ENCODE assay signal across 1 cellular context in the genomic region with DNA sequence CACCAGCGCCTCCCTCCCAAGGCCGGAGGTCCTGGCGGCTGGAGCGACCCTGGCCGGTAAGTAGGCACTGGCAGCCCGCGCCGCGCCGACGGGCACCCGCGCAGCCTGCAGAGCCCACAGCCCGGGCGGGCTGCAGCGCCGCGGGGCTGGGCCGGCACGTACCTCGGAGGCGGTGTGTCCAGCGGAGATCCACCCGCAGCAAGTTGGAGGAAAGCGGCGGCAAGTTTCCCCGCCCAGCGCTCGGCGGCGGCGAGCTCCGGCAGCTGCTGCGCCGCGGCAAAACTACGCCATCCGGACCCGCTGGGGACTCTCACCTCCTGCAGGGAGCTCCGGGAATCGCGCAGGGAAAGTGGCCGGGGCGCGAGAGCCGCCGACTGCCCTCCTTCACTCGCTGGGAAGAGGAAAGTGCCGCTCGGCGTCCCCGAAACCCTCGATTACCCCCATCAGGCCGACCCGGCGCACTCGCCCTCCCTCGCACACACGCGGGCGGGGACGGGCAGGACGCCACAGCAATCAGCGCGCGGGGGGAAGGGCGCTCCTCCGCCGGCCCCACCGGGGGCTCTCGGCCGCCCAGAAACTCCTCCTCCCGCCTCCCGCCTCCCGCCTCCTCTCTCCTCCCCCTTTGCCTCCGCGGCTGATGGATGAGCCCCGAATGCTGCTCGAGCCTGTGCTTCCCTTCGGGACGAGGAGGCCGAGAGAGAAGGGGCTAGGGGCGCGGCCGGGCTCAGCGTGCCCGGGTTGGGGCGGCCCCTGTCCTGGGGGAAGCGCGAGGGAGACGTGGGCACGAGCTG.
TF ChIP-seq lines count a peak whose summit lies in the region.

A gene (minus strand): TSS at position 436 of the 791 bp plus-strand sequence. CDS start 24,620 bp downstream, outside the sequence.

TF ChIP-seq in HepG2, 621 proteins besides CTCF, POLR2A, EP300 and RAD21 (continued from another document and continues in another):
- TF ChIP-seq, protein P1, sequence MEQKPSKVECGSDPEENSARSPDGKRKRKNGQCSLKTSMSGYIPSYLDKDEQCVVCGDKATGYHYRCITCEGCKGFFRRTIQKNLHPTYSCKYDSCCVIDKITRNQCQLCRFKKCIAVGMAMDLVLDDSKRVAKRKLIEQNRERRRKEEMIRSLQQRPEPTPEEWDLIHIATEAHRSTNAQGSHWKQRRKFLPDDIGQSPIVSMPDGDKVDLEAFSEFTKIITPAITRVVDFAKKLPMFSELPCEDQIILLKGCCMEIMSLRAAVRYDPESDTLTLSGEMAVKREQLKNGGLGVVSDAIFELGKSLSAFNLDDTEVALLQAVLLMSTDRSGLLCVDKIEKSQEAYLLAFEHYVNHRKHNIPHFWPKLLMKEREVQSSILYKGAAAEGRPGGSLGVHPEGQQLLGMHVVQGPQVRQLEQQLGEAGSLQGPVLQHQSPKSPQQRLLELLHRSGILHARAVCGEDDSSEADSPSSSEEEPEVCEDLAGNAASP (CRISPR knock-in tag; IDR thresholded peaks at IDR 0.05; ENCODE audit: borderline replicate concordance): no peak
- TF ChIP-seq ZKSCAN5 (CRISPR knock-in tag; IDR thresholded peaks at IDR 0.05): no peak
- TF ChIP-seq MBNL3 (CRISPR knock-in tag; conservative IDR thresholded peaks at IDR 0.05): no peak
- TF ChIP-seq, protein P2, sequence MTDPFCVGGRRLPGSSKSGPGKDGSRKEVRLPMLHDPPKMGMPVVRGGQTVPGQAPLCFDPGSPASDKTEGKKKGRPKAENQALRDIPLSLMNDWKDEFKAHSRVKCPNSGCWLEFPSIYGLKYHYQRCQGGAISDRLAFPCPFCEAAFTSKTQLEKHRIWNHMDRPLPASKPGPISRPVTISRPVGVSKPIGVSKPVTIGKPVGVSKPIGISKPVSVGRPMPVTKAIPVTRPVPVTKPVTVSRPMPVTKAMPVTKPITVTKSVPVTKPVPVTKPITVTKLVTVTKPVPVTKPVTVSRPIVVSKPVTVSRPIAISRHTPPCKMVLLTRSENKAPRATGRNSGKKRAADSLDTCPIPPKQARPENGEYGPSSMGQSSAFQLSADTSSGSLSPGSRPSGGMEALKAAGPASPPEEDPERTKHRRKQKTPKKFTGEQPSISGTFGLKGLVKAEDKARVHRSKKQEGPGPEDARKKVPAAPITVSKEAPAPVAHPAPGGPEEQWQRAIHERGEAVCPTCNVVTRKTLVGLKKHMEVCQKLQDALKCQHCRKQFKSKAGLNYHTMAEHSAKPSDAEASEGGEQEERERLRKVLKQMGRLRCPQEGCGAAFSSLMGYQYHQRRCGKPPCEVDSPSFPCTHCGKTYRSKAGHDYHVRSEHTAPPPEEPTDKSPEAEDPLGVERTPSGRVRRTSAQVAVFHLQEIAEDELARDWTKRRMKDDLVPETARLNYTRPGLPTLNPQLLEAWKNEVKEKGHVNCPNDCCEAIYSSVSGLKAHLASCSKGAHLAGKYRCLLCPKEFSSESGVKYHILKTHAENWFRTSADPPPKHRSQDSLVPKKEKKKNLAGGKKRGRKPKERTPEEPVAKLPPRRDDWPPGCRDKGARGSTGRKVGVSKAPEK (CRISPR knock-in tag; IDR thresholded peaks at IDR 0.05; ENCODE audit: borderline replicate concordance): no peak
- no peak for TF ChIP-seq ZNF83 (CRISPR knock-in tag; IDR thresholded peaks at IDR 0.05; ENCODE audit: borderline replicate concordance)
- peak; percentile 66; the same call in 1 of the 2 replicates for TF ChIP-seq MTA1 (CRISPR knock-in tag; IDR thresholded peaks at IDR 0.05; ENCODE audit: borderline replicate concordance)
- no peak for TF ChIP-seq NCOR1 (IDR thresholded peaks at IDR 0.05; ENCODE audit: borderline replicate concordance, low read length)
- no peak for TF ChIP-seq HDAC6 (IDR thresholded peaks at IDR 0.05; ENCODE audit: low read depth, low read length)
- TF ChIP-seq, protein P3, sequence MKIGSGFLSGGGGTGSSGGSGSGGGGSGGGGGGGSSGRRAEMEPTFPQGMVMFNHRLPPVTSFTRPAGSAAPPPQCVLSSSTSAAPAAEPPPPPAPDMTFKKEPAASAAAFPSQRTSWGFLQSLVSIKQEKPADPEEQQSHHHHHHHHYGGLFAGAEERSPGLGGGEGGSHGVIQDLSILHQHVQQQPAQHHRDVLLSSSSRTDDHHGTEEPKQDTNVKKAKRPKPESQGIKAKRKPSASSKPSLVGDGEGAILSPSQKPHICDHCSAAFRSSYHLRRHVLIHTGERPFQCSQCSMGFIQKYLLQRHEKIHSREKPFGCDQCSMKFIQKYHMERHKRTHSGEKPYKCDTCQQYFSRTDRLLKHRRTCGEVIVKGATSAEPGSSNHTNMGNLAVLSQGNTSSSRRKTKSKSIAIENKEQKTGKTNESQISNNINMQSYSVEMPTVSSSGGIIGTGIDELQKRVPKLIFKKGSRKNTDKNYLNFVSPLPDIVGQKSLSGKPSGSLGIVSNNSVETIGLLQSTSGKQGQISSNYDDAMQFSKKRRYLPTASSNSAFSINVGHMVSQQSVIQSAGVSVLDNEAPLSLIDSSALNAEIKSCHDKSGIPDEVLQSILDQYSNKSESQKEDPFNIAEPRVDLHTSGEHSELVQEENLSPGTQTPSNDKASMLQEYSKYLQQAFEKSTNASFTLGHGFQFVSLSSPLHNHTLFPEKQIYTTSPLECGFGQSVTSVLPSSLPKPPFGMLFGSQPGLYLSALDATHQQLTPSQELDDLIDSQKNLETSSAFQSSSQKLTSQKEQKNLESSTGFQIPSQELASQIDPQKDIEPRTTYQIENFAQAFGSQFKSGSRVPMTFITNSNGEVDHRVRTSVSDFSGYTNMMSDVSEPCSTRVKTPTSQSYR (CRISPR knock-in tag; IDR thresholded peaks at IDR 0.05; ENCODE audit: borderline replicate concordance): peak; percentile 99
- TF ChIP-seq ZBTB3 (CRISPR knock-in tag; IDR thresholded peaks at IDR 0.05; ENCODE audit: borderline replicate concordance, low read depth): no peak
- TF ChIP-seq HNRNPK (IDR thresholded peaks at IDR 0.05; ENCODE audit: low read depth, low read length, poor library complexity, severe bottlenecking): peak; percentile 76
- TF ChIP-seq SOX13 (IDR thresholded peaks at IDR 0.05): no peak
- TF ChIP-seq SOX13 (CRISPR knock-in tag; conservative IDR thresholded peaks at IDR 0.05 in 1 of 2, IDR thresholded peaks at IDR 0.05 in 1 of 2): peak in 1 of 2 experiments; percentile 80; a peak in 2 of 4 replicates
- peak; percentile 56; the same call in 1 of the 2 replicates for TF ChIP-seq ZNF20 (CRISPR knock-in tag; IDR thresholded peaks at IDR 0.05)
- TF ChIP-seq, protein P4, sequence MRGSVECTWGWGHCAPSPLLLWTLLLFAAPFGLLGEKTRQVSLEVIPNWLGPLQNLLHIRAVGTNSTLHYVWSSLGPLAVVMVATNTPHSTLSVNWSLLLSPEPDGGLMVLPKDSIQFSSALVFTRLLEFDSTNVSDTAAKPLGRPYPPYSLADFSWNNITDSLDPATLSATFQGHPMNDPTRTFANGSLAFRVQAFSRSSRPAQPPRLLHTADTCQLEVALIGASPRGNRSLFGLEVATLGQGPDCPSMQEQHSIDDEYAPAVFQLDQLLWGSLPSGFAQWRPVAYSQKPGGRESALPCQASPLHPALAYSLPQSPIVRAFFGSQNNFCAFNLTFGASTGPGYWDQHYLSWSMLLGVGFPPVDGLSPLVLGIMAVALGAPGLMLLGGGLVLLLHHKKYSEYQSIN (CRISPR knock-in tag; IDR thresholded peaks at IDR 0.05; ENCODE audit: borderline replicate concordance): no peak
- TF ChIP-seq, protein P5, sequence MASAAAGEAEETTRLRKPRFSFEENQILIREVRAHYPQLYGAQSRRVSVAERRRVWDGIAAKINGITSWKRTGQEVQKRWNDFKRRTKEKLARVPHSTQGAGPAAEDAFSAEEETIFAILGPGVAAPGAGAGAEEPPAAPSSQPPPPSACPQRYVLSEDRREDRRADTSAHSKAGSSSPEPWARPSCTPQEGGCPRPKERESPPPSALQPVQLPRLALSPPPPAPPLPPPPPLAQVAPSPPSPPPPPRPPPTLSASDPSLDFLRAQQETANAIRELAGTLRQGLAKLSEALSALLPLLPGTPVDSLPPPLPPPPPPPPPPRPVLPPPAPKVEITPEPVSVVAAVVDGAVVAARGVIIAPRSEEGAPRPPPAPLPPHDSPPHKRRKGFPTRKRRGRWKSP (CRISPR knock-in tag; IDR thresholded peaks at IDR 0.05): peak; percentile 71
- peak; percentile 73 for TF ChIP-seq KDM5B (CRISPR knock-in tag; IDR thresholded peaks at IDR 0.05; ENCODE audit: borderline replicate concordance)
- no peak for TF ChIP-seq ISX (CRISPR knock-in tag; conservative IDR thresholded peaks at IDR 0.05)
- peak; percentile 89 for TF ChIP-seq ZMAT3 (CRISPR knock-in tag; conservative IDR thresholded peaks at IDR 0.05)
- TF ChIP-seq ZNF780A (CRISPR knock-in tag; IDR thresholded peaks at IDR 0.05): peak; percentile 79
- peak; percentile 93 for TF ChIP-seq KMT2A (CRISPR knock-in tag; IDR thresholded peaks at IDR 0.05)
- no peak for TF ChIP-seq TBX3 (IDR thresholded peaks at IDR 0.05; ENCODE audit: borderline replicate concordance)
- 0 out of 2 replicates have a peak, but pooled peaks have one; percentile 22 for TF ChIP-seq RFXANK (CRISPR knock-in tag; IDR thresholded peaks at IDR 0.05)
- TF ChIP-seq DR1 (CRISPR knock-in tag; IDR thresholded peaks at IDR 0.05): peak; percentile 90
- TF ChIP-seq ZNF724P (CRISPR knock-in tag; IDR thresholded peaks at IDR 0.05; ENCODE audit: borderline replicate concordance): no peak; the same call in 1 of the 2 replicates
- peak; percentile 56; the same call in 1 of the 2 replicates for TF ChIP-seq ZNF589 (CRISPR knock-in tag; conservative IDR thresholded peaks at IDR 0.05)
- TF ChIP-seq FOXC1 (CRISPR knock-in tag; IDR thresholded peaks at IDR 0.05; ENCODE audit: borderline replicate concordance): peak; percentile 52; the same call in 1 of the 2 replicates
- TF ChIP-seq ZNF792 (CRISPR knock-in tag; IDR thresholded peaks at IDR 0.05): peak; percentile 82
- TF ChIP-seq ETV5 (CRISPR knock-in tag; IDR thresholded peaks at IDR 0.05; ENCODE audit: borderline replicate concordance): no peak; the same call in 1 of the 2 replicates
- TF ChIP-seq, protein P6, sequence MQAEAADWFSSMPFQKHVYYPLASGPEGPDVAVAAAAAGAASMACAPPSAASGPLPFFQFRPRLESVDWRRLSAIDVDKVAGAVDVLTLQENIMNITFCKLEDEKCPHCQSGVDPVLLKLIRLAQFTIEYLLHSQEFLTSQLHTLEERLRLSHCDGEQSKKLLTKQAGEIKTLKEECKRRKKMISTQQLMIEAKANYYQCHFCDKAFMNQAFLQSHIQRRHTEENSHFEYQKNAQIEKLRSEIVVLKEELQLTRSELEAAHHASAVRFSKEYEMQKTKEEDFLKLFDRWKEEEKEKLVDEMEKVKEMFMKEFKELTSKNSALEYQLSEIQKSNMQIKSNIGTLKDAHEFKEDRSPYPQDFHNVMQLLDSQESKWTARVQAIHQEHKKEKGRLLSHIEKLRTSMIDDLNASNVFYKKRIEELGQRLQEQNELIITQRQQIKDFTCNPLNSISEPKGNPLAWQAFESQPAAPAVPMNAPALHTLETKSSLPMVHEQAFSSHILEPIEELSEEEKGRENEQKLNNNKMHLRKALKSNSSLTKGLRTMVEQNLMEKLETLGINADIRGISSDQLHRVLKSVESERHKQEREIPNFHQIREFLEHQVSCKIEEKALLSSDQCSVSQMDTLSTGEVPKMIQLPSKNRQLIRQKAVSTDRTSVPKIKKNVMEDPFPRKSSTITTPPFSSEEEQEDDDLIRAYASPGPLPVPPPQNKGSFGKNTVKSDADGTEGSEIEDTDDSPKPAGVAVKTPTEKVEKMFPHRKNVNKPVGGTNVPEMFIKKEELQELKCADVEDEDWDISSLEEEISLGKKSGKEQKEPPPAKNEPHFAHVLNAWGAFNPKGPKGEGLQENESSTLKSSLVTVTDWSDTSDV (CRISPR knock-in tag; IDR thresholded peaks at IDR 0.05): no peak
- TF ChIP-seq NFE2L1 (CRISPR knock-in tag; IDR thresholded peaks at IDR 0.05; ENCODE audit: borderline replicate concordance): no peak
- TF ChIP-seq ZNF431 (CRISPR knock-in tag; IDR thresholded peaks at IDR 0.05; ENCODE audit: borderline replicate concordance, low read depth): no peak
- no peak for TF ChIP-seq ZNF329 (CRISPR knock-in tag; IDR thresholded peaks at IDR 0.05; ENCODE audit: low read depth)
- TF ChIP-seq ZNF136 (CRISPR knock-in tag; IDR thresholded peaks at IDR 0.05; ENCODE audit: low read depth): peak; percentile 87; the same call in 1 of the 2 replicates
- no peak for TF ChIP-seq CHCHD3 (CRISPR knock-in tag; IDR thresholded peaks at IDR 0.05)
- peak; percentile 67; the same call in 1 of the 2 replicates for TF ChIP-seq HIVEP1 (CRISPR knock-in tag; IDR thresholded peaks at IDR 0.05)
- TF ChIP-seq, protein P7, sequence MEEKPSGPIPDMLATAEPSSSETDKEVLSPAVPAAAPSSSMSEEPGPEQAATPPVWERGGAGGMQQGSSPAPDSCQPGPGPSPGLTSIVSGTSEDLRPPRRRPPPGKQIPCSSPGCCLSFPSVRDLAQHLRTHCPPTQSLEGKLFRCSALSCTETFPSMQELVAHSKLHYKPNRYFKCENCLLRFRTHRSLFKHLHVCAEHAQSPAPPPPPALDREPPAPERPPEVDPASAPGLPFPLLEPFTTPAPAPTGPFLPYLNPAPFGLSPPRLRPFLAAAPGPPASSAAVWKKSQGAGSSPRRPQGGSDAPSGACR (CRISPR knock-in tag; IDR thresholded peaks at IDR 0.05): no peak; the same call in 1 of the 2 replicates
- TF ChIP-seq, protein P8, sequence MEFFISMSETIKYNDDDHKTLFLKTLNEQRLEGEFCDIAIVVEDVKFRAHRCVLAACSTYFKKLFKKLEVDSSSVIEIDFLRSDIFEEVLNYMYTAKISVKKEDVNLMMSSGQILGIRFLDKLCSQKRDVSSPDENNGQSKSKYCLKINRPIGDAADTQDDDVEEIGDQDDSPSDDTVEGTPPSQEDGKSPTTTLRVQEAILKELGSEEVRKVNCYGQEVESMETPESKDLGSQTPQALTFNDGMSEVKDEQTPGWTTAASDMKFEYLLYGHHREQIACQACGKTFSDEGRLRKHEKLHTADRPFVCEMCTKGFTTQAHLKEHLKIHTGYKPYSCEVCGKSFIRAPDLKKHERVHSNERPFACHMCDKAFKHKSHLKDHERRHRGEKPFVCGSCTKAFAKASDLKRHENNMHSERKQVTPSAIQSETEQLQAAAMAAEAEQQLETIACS (CRISPR knock-in tag; IDR thresholded peaks at IDR 0.05): no peak
- no peak for TF ChIP-seq ZNF652 (CRISPR knock-in tag; IDR thresholded peaks at IDR 0.05; ENCODE audit: borderline replicate concordance, low read depth)
